ENCODE assay signal across 24 cellular contexts in the genomic region with DNA sequence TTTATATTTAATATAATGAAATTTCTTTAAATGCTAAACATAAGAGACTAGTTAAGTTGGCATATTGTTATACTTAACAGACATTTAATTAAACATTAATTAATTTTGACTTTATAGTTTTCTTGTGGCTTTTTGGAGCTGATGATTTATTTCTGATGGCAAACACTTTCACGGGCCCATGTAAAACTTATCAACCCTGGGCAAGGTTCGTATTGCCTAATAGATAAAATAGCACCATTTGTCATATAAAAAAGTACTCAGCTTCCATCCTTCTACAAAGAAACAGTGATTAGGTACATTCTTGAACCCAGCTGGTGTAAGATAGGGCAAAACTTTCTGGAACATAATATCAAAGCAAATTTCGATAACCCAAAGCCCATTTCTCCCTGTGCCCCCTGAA.
"Had no signal": no experiment of that assay in that cellular context is flagged by ENCODE, and none has a peak within 500 bp of the region (broad histone marks: within the 10 kb centered on the region; RNA-seq: fewer than 3 reads in every experiment).

No MANE protein-coding gene starts in this region.

- DNase-seq: colonic mucosa; cortex of kidney; effector CD8-positive, alpha-beta T cell; effector memory CD8-positive, alpha-beta T cell; endodermal cell; erythroblast; esophagus squamous epithelium; foreskin fibroblast; foreskin melanocyte; gastrocnemius medialis; glutamatergic neuron; head of caudate nucleus; heart right ventricle; hippocampal formation; left cardiac atrium; left ventricle myocardium inferior; lower lobe of right lung; mesenchymal stem cell; mucosa of descending colon; naive B cell had no signal

- FAIRE-seq: endometrium, keratinocyte had no signal

- H3K4me1 ChIP-seq: colonic mucosa, esophagus squamous epithelium, gastrocnemius medialis, heart right ventricle, left ventricle myocardium inferior, lower lobe of right lung had no signal

- ATAC-seq: effector memory CD8-positive, alpha-beta T cell; esophagus mucosa; gastrocnemius medialis; heart right ventricle; left cardiac atrium; lower lobe of right lung; mucosa of descending colon had no signal

- H3K9me3 ChIP-seq: colonic mucosa, esophagus squamous epithelium, gastrocnemius medialis, heart right ventricle, left ventricle myocardium inferior, lower lobe of right lung, mucosa of descending colon had no signal

- H3K4me3 ChIP-seq: colonic mucosa, esophagus squamous epithelium, gastrocnemius medialis, heart right ventricle, left ventricle myocardium inferior, lower lobe of right lung, mucosa of descending colon had no signal

- H3K27ac ChIP-seq: colonic mucosa, epithelial cell of prostate, esophagus squamous epithelium, gastrocnemius medialis, heart right ventricle, left ventricle myocardium inferior, lower lobe of right lung had no signal

- H3K36me3 ChIP-seq: colonic mucosa, esophagus squamous epithelium, gastrocnemius medialis, heart right ventricle, left ventricle myocardium inferior, lower lobe of right lung had no signal

- H3K27me3 ChIP-seq: esophagus squamous epithelium had no signal
